In genomic region chr6:2754396-2754795, GRCh38 we compare ENCODE assay signal across 29 cellular contexts.
"Had no signal": no experiment of that assay in that cellular context is flagged by ENCODE, and none has a peak within 500 bp of the region (broad histone marks: within the 10 kb centered on the region; RNA-seq: fewer than 3 reads in every experiment).

No MANE protein-coding gene starts in this region.

- H3K27ac ChIP-seq: neutrophil, pancreas, prostate gland, right lobe of liver, sigmoid colon, suprapubic skin, testis, tibial artery, transverse colon, upper lobe of right lung, uterus had no signal

- H3K4me3 Mint-ChIP-seq: naive thymus-derived CD8-positive, alpha-beta T cell; natural killer cell treated with Interleukin-12 subunit alpha and Interleukin-12 subunit beta and Interleukin-15 and Interleukin-18, amount 100 ng/mL, for 72 hours; nephron progenitor cell; neural crest cell; stimulated activated memory B cell treated with anti-CD40 and anti-IgM and Interleukin-4, amounts not matched to agents 10 μg/mL and 1 μg/mL and 100 μg/mL, for 72 hours; stimulated activated naive CD8-positive, alpha-beta T cell treated with anti-CD3 and anti-CD28 coated beads, Interleukin-15, amount 100 ng/mL, for 72 hours; type B pancreatic cell had no signal

- H3K9me3 Mint-ChIP-seq: naive thymus-derived CD8-positive, alpha-beta T cell; natural killer cell treated with Interleukin-12 subunit alpha and Interleukin-12 subunit beta and Interleukin-15 and Interleukin-18, amount 100 ng/mL, for 72 hours; nephron progenitor cell; neural crest cell; stimulated activated memory B cell treated with anti-CD40 and anti-IgM and Interleukin-4, amounts not matched to agents 10 μg/mL and 1 μg/mL and 100 μg/mL, for 72 hours; stimulated activated naive CD8-positive, alpha-beta T cell treated with anti-CD3 and anti-CD28 coated beads, Interleukin-15, amount 100 ng/mL, for 72 hours; type B pancreatic cell had no signal

- H3K4me1 ChIP-seq: prostate gland, right lobe of liver, suprapubic skin, upper lobe of right lung, uterus had no signal

- H3K27me3 ChIP-seq: neutrophil, pancreas, right lobe of liver, sigmoid colon, suprapubic skin, testis, tibial artery, transverse colon, upper lobe of right lung, uterus had no signal

- FAIRE-seq: pancreas, small intestine had no signal

- H3K27ac Mint-ChIP-seq: naive thymus-derived CD8-positive, alpha-beta T cell; natural killer cell treated with Interleukin-12 subunit alpha and Interleukin-12 subunit beta and Interleukin-15 and Interleukin-18, amount 100 ng/mL, for 72 hours; nephron progenitor cell; stimulated activated memory B cell treated with anti-CD40 and anti-IgM and Interleukin-4, amounts not matched to agents 10 μg/mL and 1 μg/mL and 100 μg/mL, for 72 hours; stimulated activated naive CD8-positive, alpha-beta T cell treated with anti-CD3 and anti-CD28 coated beads, Interleukin-15, amount 100 ng/mL, for 72 hours; type B pancreatic cell had no signal

- H3K36me3 Mint-ChIP-seq: naive thymus-derived CD8-positive, alpha-beta T cell; natural killer cell treated with Interleukin-12 subunit alpha and Interleukin-12 subunit beta and Interleukin-15 and Interleukin-18, amount 100 ng/mL, for 72 hours; stimulated activated memory B cell treated with anti-CD40 and anti-IgM and Interleukin-4, amounts not matched to agents 10 μg/mL and 1 μg/mL and 100 μg/mL, for 72 hours; type B pancreatic cell had no signal

- DNase-seq: naive thymus-derived CD8-positive, alpha-beta T cell; nephron progenitor cell; nucleus accumbens; pancreas; right cardiac atrium; right lobe of liver; sigmoid colon; small intestine; stimulated activated CD4-positive, alpha-beta T cell treated with anti-CD3 and anti-CD28 coated beads, Interleukin-12 subunit alpha, Interleukin-12 subunit beta, amount 100 ng/mL, for 4 hours; stimulated activated CD4-positive, alpha-beta T cell treated with anti-CD3 and anti-CD28 coated beads, Interleukin-1b, Interleukin-23, amount 100 ng/mL, for 48 hours; stimulated activated CD4-positive, alpha-beta T cell treated with anti-CD3 and anti-CD28 coated beads, Interleukin-4, amount 100 ng/mL, for 1 hour; stimulated activated CD4-positive, alpha-beta T cell treated with anti-CD3 and anti-CD28 coated beads, Interleukin-4, amount 100 ng/mL, for 4 hours; stimulated activated CD8-positive, alpha-beta memory T cell treated with anti-CD3 and anti-CD28 coated beads, Interleukin-4, amount 100 ng/mL, for 48 hours; stimulated activated naive CD4-positive, alpha-beta T cell; stimulated activated naive CD8-positive, alpha-beta T cell treated with anti-CD3 and anti-CD28 coated beads, Interleukin-15, amount 100 ng/mL, for 72 hours; stimulated activated naive CD8-positive, alpha-beta T cell treated with anti-CD3 and anti-CD28 coated beads, Interleukin-15, Interleukin-2, amounts not matched to agents 100 U/mL and 50 U/mL, for 24 hours; substantia nigra; testis; tibial artery; transverse colon; upper lobe of right lung; uterus had no signal

- H3K36me3 ChIP-seq: neutrophil, pancreas, prostate gland, right lobe of liver, sigmoid colon, suprapubic skin, tibial artery, transverse colon, upper lobe of right lung, uterus had no signal

- H3K9me3 ChIP-seq: neutrophil, pancreas, prostate gland, right lobe of liver, sigmoid colon, suprapubic skin, testis, tibial artery, transverse colon, upper lobe of right lung, uterus had no signal

- H3K4me3 ChIP-seq: pancreas, prostate gland, right lobe of liver, sigmoid colon, suprapubic skin, testis, tibial artery, transverse colon, upper lobe of right lung, uterus had no signal

- ATAC-seq: naive thymus-derived CD8-positive, alpha-beta T cell; natural killer cell treated with Interleukin-12 subunit alpha and Interleukin-12 subunit beta and Interleukin-15 and Interleukin-18, amount 100 ng/mL, for 72 hours; pancreas; right cardiac atrium; right lobe of liver; stimulated activated memory B cell treated with anti-CD40 and anti-IgM and Interleukin-4, amounts not matched to agents 10 μg/mL and 1 μg/mL and 100 μg/mL, for 72 hours; stimulated activated naive CD8-positive, alpha-beta T cell treated with anti-CD3 and anti-CD28 coated beads, Interleukin-15, amount 100 ng/mL, for 72 hours; stimulated activated naive CD8-positive, alpha-beta T cell treated with anti-CD3 and anti-CD28 coated beads, Interleukin-15, Interleukin-2, amounts not matched to agents 100 U/mL and 50 U/mL, for 24 hours; upper lobe of right lung had no signal
